Comparison of ENCODE assay signal across 3 cellular contexts in genomic region chr11:65776710-65777141, GRCh38.
TF ChIP-seq lines count a peak whose summit lies in the region.

No MANE protein-coding gene starts in this region.

TF ChIP-seq in liver, 16 proteins besides CTCF, POLR2A, EP300 and RAD21:
- TF ChIP-seq EGR1 (IDR thresholded peaks at IDR 0.05; ENCODE audit: low read depth in 2 of 2) (no peak), NR2F2 (IDR thresholded peaks at IDR 0.05) (no peak), YY1 (IDR thresholded peaks at IDR 0.05) (no peak), ZBTB33 (IDR thresholded peaks at IDR 0.05) (no peak), RXRA (IDR thresholded peaks at IDR 0.05) (no peak), HNF4A (conservative IDR thresholded peaks at IDR 0.05) (no peak), HNF4G (IDR thresholded peaks at IDR 0.05) (no peak), SP1 (IDR thresholded peaks at IDR 0.05) (no peak), FOXA1 (IDR thresholded peaks at IDR 0.05) (no peak), JUND (IDR thresholded peaks at IDR 0.05) (no peak), FOXA2 (IDR thresholded peaks at IDR 0.05) (no peak), TAF1 (conservative IDR thresholded peaks at IDR 0.05) (no peak), GABPA (IDR thresholded peaks at IDR 0.05 in 1 of 2, conservative IDR thresholded peaks at IDR 0.05 in 1 of 2) (no peak)
- TF ChIP-seq, protein P1, sequence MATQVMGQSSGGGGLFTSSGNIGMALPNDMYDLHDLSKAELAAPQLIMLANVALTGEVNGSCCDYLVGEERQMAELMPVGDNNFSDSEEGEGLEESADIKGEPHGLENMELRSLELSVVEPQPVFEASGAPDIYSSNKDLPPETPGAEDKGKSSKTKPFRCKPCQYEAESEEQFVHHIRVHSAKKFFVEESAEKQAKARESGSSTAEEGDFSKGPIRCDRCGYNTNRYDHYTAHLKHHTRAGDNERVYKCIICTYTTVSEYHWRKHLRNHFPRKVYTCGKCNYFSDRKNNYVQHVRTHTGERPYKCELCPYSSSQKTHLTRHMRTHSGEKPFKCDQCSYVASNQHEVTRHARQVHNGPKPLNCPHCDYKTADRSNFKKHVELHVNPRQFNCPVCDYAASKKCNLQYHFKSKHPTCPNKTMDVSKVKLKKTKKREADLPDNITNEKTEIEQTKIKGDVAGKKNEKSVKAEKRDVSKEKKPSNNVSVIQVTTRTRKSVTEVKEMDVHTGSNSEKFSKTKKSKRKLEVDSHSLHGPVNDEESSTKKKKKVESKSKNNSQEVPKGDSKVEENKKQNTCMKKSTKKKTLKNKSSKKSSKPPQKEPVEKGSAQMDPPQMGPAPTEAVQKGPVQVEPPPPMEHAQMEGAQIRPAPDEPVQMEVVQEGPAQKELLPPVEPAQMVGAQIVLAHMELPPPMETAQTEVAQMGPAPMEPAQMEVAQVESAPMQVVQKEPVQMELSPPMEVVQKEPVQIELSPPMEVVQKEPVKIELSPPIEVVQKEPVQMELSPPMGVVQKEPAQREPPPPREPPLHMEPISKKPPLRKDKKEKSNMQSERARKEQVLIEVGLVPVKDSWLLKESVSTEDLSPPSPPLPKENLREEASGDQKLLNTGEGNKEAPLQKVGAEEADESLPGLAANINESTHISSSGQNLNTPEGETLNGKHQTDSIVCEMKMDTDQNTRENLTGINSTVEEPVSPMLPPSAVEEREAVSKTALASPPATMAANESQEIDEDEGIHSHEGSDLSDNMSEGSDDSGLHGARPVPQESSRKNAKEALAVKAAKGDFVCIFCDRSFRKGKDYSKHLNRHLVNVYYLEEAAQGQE (IDR thresholded peaks at IDR 0.05): no peak
- TF ChIP-seq, protein P2, sequence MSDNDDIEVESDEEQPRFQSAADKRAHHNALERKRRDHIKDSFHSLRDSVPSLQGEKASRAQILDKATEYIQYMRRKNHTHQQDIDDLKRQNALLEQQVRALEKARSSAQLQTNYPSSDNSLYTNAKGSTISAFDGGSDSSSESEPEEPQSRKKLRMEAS (IDR thresholded peaks at IDR 0.05): no peak
- TF ChIP-seq, protein P3, sequence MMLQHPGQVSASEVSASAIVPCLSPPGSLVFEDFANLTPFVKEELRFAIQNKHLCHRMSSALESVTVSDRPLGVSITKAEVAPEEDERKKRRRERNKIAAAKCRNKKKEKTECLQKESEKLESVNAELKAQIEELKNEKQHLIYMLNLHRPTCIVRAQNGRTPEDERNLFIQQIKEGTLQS (IDR thresholded peaks at IDR 0.05): no peak

TF ChIP-seq in HepG2, 621 proteins besides CTCF, POLR2A, EP300 and RAD21:
- TF ChIP-seq ZNF775 (CRISPR knock-in tag; IDR thresholded peaks at IDR 0.05; ENCODE audit: borderline replicate concordance): no peak
- no peak for TF ChIP-seq CBX5 (CRISPR knock-in tag; IDR thresholded peaks at IDR 0.05; ENCODE audit: borderline replicate concordance)
- TF ChIP-seq ZNF83 (CRISPR knock-in tag; IDR thresholded peaks at IDR 0.05; ENCODE audit: borderline replicate concordance): no peak
- TF ChIP-seq, protein P4, sequence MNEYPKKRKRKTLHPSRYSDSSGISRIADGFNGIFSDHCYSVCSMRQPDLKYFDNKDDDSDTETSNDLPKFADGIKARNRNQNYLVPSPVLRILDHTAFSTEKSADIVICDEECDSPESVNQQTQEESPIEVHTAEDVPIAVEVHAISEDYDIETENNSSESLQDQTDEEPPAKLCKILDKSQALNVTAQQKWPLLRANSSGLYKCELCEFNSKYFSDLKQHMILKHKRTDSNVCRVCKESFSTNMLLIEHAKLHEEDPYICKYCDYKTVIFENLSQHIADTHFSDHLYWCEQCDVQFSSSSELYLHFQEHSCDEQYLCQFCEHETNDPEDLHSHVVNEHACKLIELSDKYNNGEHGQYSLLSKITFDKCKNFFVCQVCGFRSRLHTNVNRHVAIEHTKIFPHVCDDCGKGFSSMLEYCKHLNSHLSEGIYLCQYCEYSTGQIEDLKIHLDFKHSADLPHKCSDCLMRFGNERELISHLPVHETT (CRISPR knock-in tag; conservative IDR thresholded peaks at IDR 0.05): no peak
- TF ChIP-seq, protein P5, sequence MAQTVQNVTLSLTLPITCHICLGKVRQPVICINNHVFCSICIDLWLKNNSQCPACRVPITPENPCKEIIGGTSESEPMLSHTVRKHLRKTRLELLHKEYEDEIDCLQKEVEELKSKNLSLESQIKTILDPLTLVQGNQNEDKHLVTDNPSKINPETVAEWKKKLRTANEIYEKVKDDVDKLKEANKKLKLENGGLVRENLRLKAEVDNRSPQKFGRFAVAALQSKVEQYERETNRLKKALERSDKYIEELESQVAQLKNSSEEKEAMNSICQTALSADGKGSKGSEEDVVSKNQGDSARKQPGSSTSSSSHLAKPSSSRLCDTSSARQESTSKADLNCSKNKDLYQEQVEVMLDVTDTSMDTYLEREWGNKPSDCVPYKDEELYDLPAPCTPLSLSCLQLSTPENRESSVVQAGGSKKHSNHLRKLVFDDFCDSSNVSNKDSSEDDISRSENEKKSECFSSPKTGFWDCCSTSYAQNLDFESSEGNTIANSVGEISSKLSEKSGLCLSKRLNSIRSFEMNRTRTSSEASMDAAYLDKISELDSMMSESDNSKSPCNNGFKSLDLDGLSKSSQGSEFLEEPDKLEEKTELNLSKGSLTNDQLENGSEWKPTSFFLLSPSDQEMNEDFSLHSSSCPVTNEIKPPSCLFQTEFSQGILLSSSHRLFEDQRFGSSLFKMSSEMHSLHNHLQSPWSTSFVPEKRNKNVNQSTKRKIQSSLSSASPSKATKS (CRISPR knock-in tag; IDR thresholded peaks at IDR 0.05): no peak
- TF ChIP-seq RXRA (CRISPR knock-in tag; IDR thresholded peaks at IDR 0.05): no peak
- TF ChIP-seq, protein P6, sequence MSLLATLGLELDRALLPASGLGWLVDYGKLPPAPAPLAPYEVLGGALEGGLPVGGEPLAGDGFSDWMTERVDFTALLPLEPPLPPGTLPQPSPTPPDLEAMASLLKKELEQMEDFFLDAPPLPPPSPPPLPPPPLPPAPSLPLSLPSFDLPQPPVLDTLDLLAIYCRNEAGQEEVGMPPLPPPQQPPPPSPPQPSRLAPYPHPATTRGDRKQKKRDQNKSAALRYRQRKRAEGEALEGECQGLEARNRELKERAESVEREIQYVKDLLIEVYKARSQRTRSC (CRISPR knock-in tag; IDR thresholded peaks at IDR 0.05; ENCODE audit: low read depth): no peak
- no peak for TF ChIP-seq CAMTA2 (CRISPR knock-in tag; IDR thresholded peaks at IDR 0.05; ENCODE audit: borderline replicate concordance)
- no peak for TF ChIP-seq ZNF678 (CRISPR knock-in tag; IDR thresholded peaks at IDR 0.05)
- no peak for TF ChIP-seq FOXP1 (IDR thresholded peaks at IDR 0.05)
- TF ChIP-seq FOXP1 (CRISPR knock-in tag; IDR thresholded peaks at IDR 0.05): no peak
- TF ChIP-seq, protein P7, sequence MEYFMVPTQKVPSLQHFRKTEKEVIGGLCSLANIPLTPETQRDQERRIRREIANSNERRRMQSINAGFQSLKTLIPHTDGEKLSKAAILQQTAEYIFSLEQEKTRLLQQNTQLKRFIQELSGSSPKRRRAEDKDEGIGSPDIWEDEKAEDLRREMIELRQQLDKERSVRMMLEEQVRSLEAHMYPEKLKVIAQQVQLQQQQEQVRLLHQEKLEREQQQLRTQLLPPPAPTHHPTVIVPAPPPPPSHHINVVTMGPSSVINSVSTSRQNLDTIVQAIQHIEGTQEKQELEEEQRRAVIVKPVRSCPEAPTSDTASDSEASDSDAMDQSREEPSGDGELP (IDR thresholded peaks at IDR 0.05; ENCODE audit: borderline replicate concordance, low read depth): no peak
- TF ChIP-seq RARA (CRISPR knock-in tag; IDR thresholded peaks at IDR 0.05): no peak

TF ChIP-seq in endothelial cell of umbilical vein, 7 proteins besides CTCF, POLR2A, EP300 and RAD21:
- TF ChIP-seq POLR2AphosphoS5 (IDR thresholded peaks at IDR 0.05; ENCODE audit: insufficient read depth, low read depth, low read length): no peak
